19 cellular contexts compared by ENCODE assay signal in genomic region chr10:34543716-34544115, GRCh38.
DNase-seq lines count a peak whose midpoint lies in the region; FAIRE-seq and TF ChIP-seq lines count a peak whose summit lies in the region.
"Had no signal": no experiment of that assay in that cellular context is flagged by ENCODE, and none has a peak within 500 bp of the region (broad histone marks: within the 10 kb centered on the region; RNA-seq: fewer than 3 reads in every experiment).

No MANE protein-coding gene starts in this region.

- TF ChIP-seq POLR2A in GM12891 (IDR thresholded peaks at IDR 0.05; ENCODE audit: low read depth, low read length), result no peak

- peak; percentile 30 for DNase-seq in NCI-H146 (lab: John Stamatoyannopoulos, UW)
- DNase-seq in NCI-H146 treated with DMSO at 0.1 percent for 48 hours (lab: John Stamatoyannopoulos, UW; ENCODE audit: unreplicated experiment), result no peak
- no peak for DNase-seq in GM12891 (ENCODE audit: insufficient read length, low spot score)
- peak; percentile 50 for DNase-seq in SK-N-DZ (ENCODE audit: low spot score)
- no peak for DNase-seq in C1 segment of cervical spinal cord (lab: John Stamatoyannopoulos, UW)
- DNase-seq in activated CD4-positive, alpha-beta T cell treated with anti-CD3 and anti-CD28 coated beads, Interleukin-2, amount 50 U/mL, for 4 hours, result no peak
- DNase-seq: CD4-positive, alpha-beta T cell; CD8-positive, alpha-beta memory T cell; DMS 273 treated with DMSO at 0.1 percent for 48 hours; DMS79; EL; GDM1; H7; HCEC 1CT had no signal

- peak; percentile 43 for FAIRE-seq in GM12891 (lab: Jason Lieb, UNC)
- FAIRE-seq: A204.1, D721Med, GM12878, GM18507, H1 had no signal

TF ChIP-seq in GM12891, 5 proteins besides CTCF, POLR2A, EP300 and RAD21:
- TF ChIP-seq POU2F2 (IDR thresholded peaks at IDR 0.05; ENCODE audit: low read depth, low read length) (no peak), TAF1 (IDR thresholded peaks at IDR 0.05; ENCODE audit: low read depth, low read length) (no peak), PAX5 (IDR thresholded peaks at IDR 0.05; ENCODE audit: insufficient read depth, low read length, severe bottlenecking) (no peak), SPI1 (IDR thresholded peaks at IDR 0.05; ENCODE audit: low read depth, low read length) (no peak), POLR2AphosphoS5 (IDR thresholded peaks at IDR 0.05; ENCODE audit: low read depth, low read length) (no peak)
TF ChIP-seq in GM12891: peak in this region for 0.

Comparison
In these comparisons a context has a peak if more than half of its experiments do, and no peak if none do; other contexts are left out.
1. DNase-seq: peak in NCI-H146 (single experiment) and SK-N-DZ (single experiment); none in NCI-H146 treated with DMSO at 0.1 percent for 48 hours (single experiment), GM12891 (single experiment), C1 segment of cervical spinal cord (0 of 14) and activated CD4-positive, alpha-beta T cell treated with anti-CD3 and anti-CD28 coated beads, Interleukin-2, amount 50 U/mL, for 4 hours (0 of 2).